8 cellular contexts compared by ENCODE assay signal in genomic region chr17:38750312-38751121, GRCh38. TPM values are rescaled to one million over a fixed set of nuclear protein-coding genes. Genes with fewer than 3 reads are reported as not detected.
DNase-seq lines count a peak whose midpoint lies in the region; ATAC-seq and TF ChIP-seq lines count a peak whose summit lies in the region.

No MANE protein-coding gene starts in this region.

- ATAC-seq in activated CD4-positive, alpha-beta T cell treated with anti-CD3 and anti-CD28 coated beads for 36 hours = no peak
- ATAC-seq in mucosa of descending colon (peak; percentile 19), HG02840 (IDR thresholded peaks at IDR 0.05; ENCODE audit: low FRiP score, unreplicated experiment) (no peak)

- CTCF ChIA-PET in activated CD4-positive, alpha-beta T cell treated with anti-CD3 and anti-CD28 coated beads for 36 hours (lab: Charles Lee) = interaction anchor here (0.7 to 2.8 kb wide), 4 partner anchors 21 to 192 kb away, joined by 3 to 20 read pairs (median 7); partner anchors contain the start of gene EPOP
- CTCF ChIA-PET in mammary epithelial cell (lab: Charles Lee; ENCODE audit: low non-redundant PET) = no interaction called here

- in situ Hi-C loops in mammary epithelial cell (cut with MboI; ENCODE audit: low sequenced_read_pairs in 2 of 2) = no loop called here

- H3K27me3 Mint-ChIP-seq in activated CD4-positive, alpha-beta T cell treated with anti-CD3 and anti-CD28 coated beads for 36 hours = peaks cover 34% of the 10 kb centered on the region

- H3K36me3 ChIP-seq in mammary epithelial cell (ENCODE audit: insufficient read depth, low read length) = no peaks in the 10 kb centered on the region
- peaks cover 4% of the 10 kb centered on the region for H3K36me3 ChIP-seq in mucosa of descending colon (ENCODE audit: low read depth)

- TF ChIP-seq CTCF in mammary epithelial cell (conservative IDR thresholded peaks at IDR 0.05 in 1 of 2, IDR thresholded peaks at IDR 0.05 in 1 of 2; ENCODE audit: extremely low read depth in 1 of 2, insufficient read depth in 1 of 2, low read depth in 1 of 2, low read length in 2 of 2) (no peak), mucosa of descending colon (IDR thresholded peaks at IDR 0.05) (no peak)

- DNase-seq in activated CD4-positive, alpha-beta T cell treated with anti-CD3 and anti-CD28 coated beads for 36 hours = peak; percentile 45
- no peak for DNase-seq in activated CD4-positive, alpha-beta T cell treated with anti-CD3 and anti-CD28 coated beads, Interleukin-2, amount 50 U/mL, for 1 hour
- DNase-seq in NCI-H748 (lab: John Stamatoyannopoulos, UW; ENCODE audit: unreplicated experiment) (peak; percentile 83), mammary epithelial cell (peak; percentile 49), mucosa of descending colon (peak in 2 of 3 donors; percentile 50 to 60), GDM1 (lab: John Stamatoyannopoulos, UW) (no peak)
- DNase-seq in stimulated activated CD4-positive, alpha-beta T cell treated with anti-CD3 and anti-CD28 coated beads, Interleukin-1b, Interleukin-23, amount 100 ng/mL, for 48 hours = no peak

- peak overlapping the region; percentile 99 for H3K27ac Mint-ChIP-seq in activated CD4-positive, alpha-beta T cell treated with anti-CD3 and anti-CD28 coated beads for 36 hours

- peaks cover 42% of the 10 kb centered on the region for H3K4me1 ChIP-seq in mammary epithelial cell (ENCODE audit: insufficient read depth, low read length)
- H3K4me1 ChIP-seq in mucosa of descending colon (ENCODE audit: low read depth) = peaks cover 51% of the 10 kb centered on the region

- H3K4me3 Mint-ChIP-seq in activated CD4-positive, alpha-beta T cell treated with anti-CD3 and anti-CD28 coated beads for 36 hours = peak overlapping the region; percentile 93

- H3K79me2 ChIP-seq in mammary epithelial cell (ENCODE audit: insufficient read depth, low read length) = peaks cover 60% of the 10 kb centered on the region

- no TSS peak for BruUV-seq in mammary epithelial cell (replicated peaks; lab: Mats Ljungman, UMichigan)

- no peaks in the 10 kb centered on the region for H4K20me1 ChIP-seq in mammary epithelial cell (ENCODE audit: insufficient read depth, low read length)

- H3K9me3 ChIP-seq in mammary epithelial cell (replicated peaks; ENCODE audit: insufficient read depth, low read length) (no peaks in the 10 kb centered on the region), mucosa of descending colon (no peaks in the 10 kb centered on the region)

- H3K27ac ChIP-seq in mammary epithelial cell (ENCODE audit: insufficient read depth, low read depth, low read length) = no peak overlapping the region

- H3K9me3 Mint-ChIP-seq in activated CD4-positive, alpha-beta T cell treated with anti-CD3 and anti-CD28 coated beads for 36 hours (ENCODE audit: low read depth) = no peaks in the 10 kb centered on the region

- no peak overlapping the region for H3K9ac ChIP-seq in mammary epithelial cell (ENCODE audit: insufficient read depth, low read length)

- H3K27me3 ChIP-seq in mammary epithelial cell (ENCODE audit: insufficient read depth, low read length) = no peaks in the 10 kb centered on the region

- H3K4me1 Mint-ChIP-seq in activated CD4-positive, alpha-beta T cell treated with anti-CD3 and anti-CD28 coated beads for 36 hours = peaks cover 47% of the 10 kb centered on the region

- H3K4me3 ChIP-seq in mammary epithelial cell (replicated peaks in 1 of 3; ENCODE audit: insufficient read depth in 1 of 3, low read depth in 2 of 3, low read length in 3 of 3) (peak overlapping the region; percentile 86 to 97 (median 96)), mucosa of descending colon (peak overlapping the region; percentile 23)

- intact Hi-C loops in activated CD4-positive, alpha-beta T cell treated with anti-CD3 and anti-CD28 coated beads for 36 hours (cut with DNase I, micrococcal nuclease) = loop anchor here in 1 of 2 experiments (1.0 to 5.0 kb wide), 5 partner anchors 16 to 404 kb away; partner anchors contain the start of genes LASP1 and RPL23
- intact Hi-C loops in mammary epithelial cell (cut with micrococcal nuclease) = loop anchor here (5.0 kb wide), 1 partner anchor 47 kb away; the partner anchor contains the start of gene PIP4K2B
- intact Hi-C loops in mucosa of descending colon (cut with DNase I, micrococcal nuclease) = no loop called here

- H3K36me3 Mint-ChIP-seq in activated CD4-positive, alpha-beta T cell treated with anti-CD3 and anti-CD28 coated beads for 36 hours (ENCODE audit: low read depth) = peaks cover 20% of the 10 kb centered on the region

- 10% methylated on average over 19 of the region's 28 CpGs for WGBS in mammary epithelial cell (ENCODE audit: low coverage, missing lambda C conversion rate)

- dilution Hi-C loops in mammary epithelial cell (cut with HindIII; ENCODE audit: low sequenced_read_pairs) = loop anchor here (5.0 kb wide), 2 partner anchors 47 to 72 kb away; partner anchors contain the start of gene PIP4K2B

- peak overlapping the region; percentile 84 for H2AFZ ChIP-seq in mammary epithelial cell (ENCODE audit: low read depth, low read length)

- peak overlapping the region; percentile 99 for H3K4me2 ChIP-seq in mammary epithelial cell (ENCODE audit: insufficient read depth, low read depth, low read length)

- POLR2A ChIA-PET in activated CD4-positive, alpha-beta T cell treated with anti-CD3 and anti-CD28 coated beads for 36 hours (lab: Charles Lee) = interaction anchor here (0.7 kb wide), 1 partner anchor 49 kb away, joined by 3 read pairs; no protein-coding TSS in a partner anchor

RNA-seq across cellular contexts. Expression of gene PSMB3, which starts 2.0 kb away (rescaled TPM):
- total RNA-seq in activated CD4-positive, alpha-beta T cell treated with anti-CD3 and anti-CD28 coated beads for 36 hours = 100 to 1,000 TPM; 337 to 396 TPM
- total RNA-seq in mammary epithelial cell = 100 to 1,000 TPM; 150 to 218 TPM
- 426 TPM for polyA plus RNA-seq in mammary epithelial cell
- 235 TPM for polyA minus RNA-seq in mammary epithelial cell
- 100 to 1,000 TPM; 129 to 197 (median 145) TPM for total RNA-seq in mucosa of descending colon

RNA-seq across cellular contexts. Expression of gene PCGF2, which starts 2.4 kb away (rescaled TPM):
- 1 to 10 TPM; 1.6 to 1.7 TPM for total RNA-seq in activated CD4-positive, alpha-beta T cell treated with anti-CD3 and anti-CD28 coated beads for 36 hours
- 10 to 100 TPM in 1 of 2 donors, 1 to 10 TPM in 1; 3.0 to 36.4 TPM for total RNA-seq in mammary epithelial cell
- polyA plus RNA-seq in mammary epithelial cell = 6.4 TPM
- polyA minus RNA-seq in mammary epithelial cell = 14.0 TPM
- 10 to 100 TPM; 23.8 to 30.7 (median 25.5) TPM for total RNA-seq in mucosa of descending colon

RNA-seq across cellular contexts. Expression of gene CISD3, which starts 20.4 kb away (rescaled TPM):
- 10 to 100 TPM; 49.4 to 58.6 TPM for total RNA-seq in activated CD4-positive, alpha-beta T cell treated with anti-CD3 and anti-CD28 coated beads for 36 hours
- total RNA-seq in mammary epithelial cell (10 to 100 TPM in 1 of 2 donors, 1 to 10 TPM in 1; 3.3 to 30.4 TPM), mucosa of descending colon (100 to 1,000 TPM in 1 of 3 donors, 10 to 100 TPM in 2; 60.8 to 101 (median 91.8) TPM)
- 16.2 TPM for polyA plus RNA-seq in mammary epithelial cell
- 12.8 TPM for polyA minus RNA-seq in mammary epithelial cell

RNA-seq across cellular contexts. Expression of gene MLLT6, which starts 45.4 kb away (rescaled TPM):
- 100 to 1,000 TPM; 168 to 174 TPM for total RNA-seq in activated CD4-positive, alpha-beta T cell treated with anti-CD3 and anti-CD28 coated beads for 36 hours
- total RNA-seq in mammary epithelial cell = 10 to 100 TPM; 30.3 to 51.0 TPM
- 21.9 TPM for polyA plus RNA-seq in mammary epithelial cell
- polyA minus RNA-seq in mammary epithelial cell = 34.6 TPM
- total RNA-seq in mucosa of descending colon = 100 to 1,000 TPM in 2 of 3 donors, 10 to 100 TPM in 1; 90.1 to 164 (median 112) TPM

RNA-seq across cellular contexts. Expression of gene PIP4K2B, which starts 48.8 kb away (rescaled TPM):
- total RNA-seq in activated CD4-positive, alpha-beta T cell treated with anti-CD3 and anti-CD28 coated beads for 36 hours = 10 to 100 TPM; 36.3 to 41.6 TPM
- 10 to 100 TPM; 34.6 to 55.7 TPM for total RNA-seq in mammary epithelial cell
- 26.7 TPM for polyA plus RNA-seq in mammary epithelial cell
- 65.1 TPM for polyA minus RNA-seq in mammary epithelial cell
- 10 to 100 TPM; 16.7 to 44.8 (median 20.6) TPM for total RNA-seq in mucosa of descending colon

Comparison
In these comparisons a context has a peak if more than half of its experiments do, and no peak if none do; other contexts are left out.
1. DNase-seq: peak in activated CD4-positive, alpha-beta T cell treated with anti-CD3 and anti-CD28 coated beads for 36 hours (single experiment), NCI-H748 (single experiment), mammary epithelial cell (single experiment) and mucosa of descending colon (2 of 3); none in activated CD4-positive, alpha-beta T cell treated with anti-CD3 and anti-CD28 coated beads, Interleukin-2, amount 50 U/mL, for 1 hour (single experiment), GDM1 (single experiment) and stimulated activated CD4-positive, alpha-beta T cell treated with anti-CD3 and anti-CD28 coated beads, Interleukin-1b, Interleukin-23, amount 100 ng/mL, for 48 hours (single experiment).